Comparison of ENCODE assay signal across 1 cellular context in genomic region chr18:2912357-2913299, GRCh38.
TF ChIP-seq lines count a peak whose summit lies in the region.

No MANE protein-coding gene starts in this region.

TF ChIP-seq in GM23338, 12 proteins besides CTCF, POLR2A, EP300 and RAD21 (continued from another document):
- TF ChIP-seq ZNF462 (CRISPR knock-in tag; IDR thresholded peaks at IDR 0.05), result no peak
- TF ChIP-seq CREB1 (CRISPR knock-in tag; IDR thresholded peaks at IDR 0.05; ENCODE audit: low read depth), result no peak
- TF ChIP-seq EZH2phosphoT487 (IDR thresholded peaks at IDR 0.05; ENCODE audit: unreplicated experiment), result no peak
- no peak for TF ChIP-seq EZH2 (IDR thresholded peaks at IDR 0.05; ENCODE audit: low read depth, unreplicated experiment)
- TF ChIP-seq ZNF331 (CRISPR knock-in tag; IDR thresholded peaks at IDR 0.05; ENCODE audit: low read depth), result no peak
- no peak for TF ChIP-seq ETS1 (IDR thresholded peaks at IDR 0.05)
